Comparison of ENCODE assay signal across 11 cellular contexts in genomic region chr1:109501644-109502367, GRCh38. TPM values are rescaled to one million over a fixed set of nuclear protein-coding genes. Genes with fewer than 3 reads are reported as not detected.
DNase-seq lines count a peak whose midpoint lies in the region; ATAC-seq, FAIRE-seq and TF ChIP-seq lines count a peak whose summit lies in the region.
"Had no signal": no experiment of that assay in that cellular context is flagged by ENCODE, and none has a peak within 500 bp of the region (broad histone marks: within the 10 kb centered on the region; RNA-seq: fewer than 3 reads in every experiment).

No MANE protein-coding gene starts in this region.

- H3K27me3 Mint-ChIP-seq in activated T-cell treated with anti-CD3 and anti-CD28 coated beads, Interleukin-2, amount 50 U/mL, for 4 hours (ENCODE audit: low read depth) = no peaks in the 10 kb centered on the region
- H3K27me3 Mint-ChIP-seq in activated CD4-positive, alpha-beta memory T cell treated with anti-CD3 and anti-CD28 coated beads for 36 hours = no peaks in the 10 kb centered on the region
- no peaks in the 10 kb centered on the region for H3K27me3 Mint-ChIP-seq in osteocyte (ENCODE audit: unreplicated experiment)

- ATAC-seq in activated T-cell treated with anti-CD3 and anti-CD28 coated beads, Interleukin-2, amount 50 U/mL, for 4 hours = peak; percentile 11 to 16
- no peak for ATAC-seq in Right ventricle myocardium superior (ENCODE audit: poor library complexity)

- peaks cover 0 to 5% of the 10 kb centered on the region in 2 donors for H3K4me1 ChIP-seq in uterus
- peaks cover 4 to 14% of the 10 kb centered on the region in 2 donors for H3K4me1 ChIP-seq in kidney (ENCODE audit: control insufficient read depth in 1 of 2, insufficient read depth in 1 of 2, low read depth in 1 of 2, low read length in 2 of 2)

- intact Hi-C loops in activated CD4-positive, alpha-beta memory T cell treated with anti-CD3 and anti-CD28 coated beads for 36 hours (cut with micrococcal nuclease) = loop anchor here (5.0 kb wide), 1 partner anchor 120 kb away; no protein-coding TSS in a partner anchor
- intact Hi-C loops in uterus (cut with DNase I; ENCODE audit: low total_unique reads) = no loop called here
- intact Hi-C loops in kidney (cut with DNase I) = no loop called here
- intact Hi-C loops in Right ventricle myocardium superior (cut with DNase I) = no loop called here

- H3K9ac ChIP-seq in kidney (ENCODE audit: low read length in 2 of 2) = no peak overlapping the region

- peaks cover 92% of the 10 kb centered on the region for H3K4me1 Mint-ChIP-seq in activated T-cell treated with anti-CD3 and anti-CD28 coated beads, Interleukin-2, amount 50 U/mL, for 4 hours (ENCODE audit: low read depth)
- H3K4me1 Mint-ChIP-seq in activated CD4-positive, alpha-beta memory T cell treated with anti-CD3 and anti-CD28 coated beads for 36 hours (ENCODE audit: low read depth) = peaks cover 88% of the 10 kb centered on the region
- peaks cover 13% of the 10 kb centered on the region for H3K4me1 Mint-ChIP-seq in osteocyte (ENCODE audit: unreplicated experiment)

- CTCF ChIA-PET in activated CD4-positive, alpha-beta memory T cell treated with anti-CD3 and anti-CD28 coated beads for 36 hours (lab: Charles Lee) = interaction anchor here (1.6 to 31.5 kb wide), 6 partner anchors 0 to 138 kb away, joined by 4 to 1096 read pairs (median 223); partner anchors contain the start of genes AMIGO1, ATXN7L2, CYB561D1 and GPR61

- H3K27ac ChIP-seq in uterus (peak overlapping the region; percentile 26 to 35), kidney (ENCODE audit: low read depth in 2 of 2, low read length in 2 of 2) (no peak overlapping the region)

- H3K27me3 ChIP-seq in uterus = no peaks in the 10 kb centered on the region

- TF ChIP-seq CTCF in uterus (IDR thresholded peaks at IDR 0.05) (no peak), kidney (IDR thresholded peaks at IDR 0.05; ENCODE audit: borderline replicate concordance, extremely low read depth, insufficient read depth) (no peak), osteocyte (IDR thresholded peaks at IDR 0.05) (no peak)

- H3K27ac Mint-ChIP-seq in activated CD4-positive, alpha-beta memory T cell treated with anti-CD3 and anti-CD28 coated beads for 36 hours = peak overlapping the region; percentile 70
- H3K27ac Mint-ChIP-seq in osteocyte (ENCODE audit: unreplicated experiment) = no peak overlapping the region

- H3K4me3 ChIP-seq in uterus (no peak overlapping the region), kidney (ENCODE audit: low read length in 2 of 2) (no peak overlapping the region)

- H3K4me3 Mint-ChIP-seq in activated T-cell treated with anti-CD3 and anti-CD28 coated beads, Interleukin-2, amount 50 U/mL, for 4 hours = peak overlapping the region; percentile 64
- no peak overlapping the region for H3K4me3 Mint-ChIP-seq in activated CD4-positive, alpha-beta memory T cell treated with anti-CD3 and anti-CD28 coated beads for 36 hours
- H3K4me3 Mint-ChIP-seq in osteocyte (ENCODE audit: unreplicated experiment) = no peak overlapping the region

- no peaks in the 10 kb centered on the region for H3K36me3 Mint-ChIP-seq in activated T-cell treated with anti-CD3 and anti-CD28 coated beads, Interleukin-2, amount 50 U/mL, for 4 hours (ENCODE audit: insufficient read depth)
- peaks cover 4% of the 10 kb centered on the region for H3K36me3 Mint-ChIP-seq in activated CD4-positive, alpha-beta memory T cell treated with anti-CD3 and anti-CD28 coated beads for 36 hours
- H3K36me3 Mint-ChIP-seq in osteocyte (ENCODE audit: unreplicated experiment) = peaks cover 3% of the 10 kb centered on the region

- DNase-seq in activated T-cell treated with anti-CD3 and anti-CD28 coated beads, Interleukin-2, amount 50 U/mL, for 4 hours = no peak
- DNase-seq in activated T-cell treated with anti-CD3 and anti-CD28 coated beads for 4 hours (no peak), islet precursor cell (peak; percentile 49), uterus (no peak), kidney (no peak), osteocyte (ENCODE audit: extremely low spot score, unreplicated experiment) (no peak), Right ventricle myocardium superior (no peak)
- no peak for DNase-seq in activated CD4-positive, alpha-beta memory T cell treated with anti-CD3 and anti-CD28 coated beads for 36 hours
- DNase-seq: stimulated activated CD8-positive, alpha-beta memory T cell treated with anti-CD3 and anti-CD28 coated beads, Interleukin-4, amount 100 ng/mL, for 48 hours had no signal

- H3K36me3 ChIP-seq in uterus (no peaks in the 10 kb centered on the region), kidney (ENCODE audit: control insufficient read depth in 1 of 2, insufficient read depth in 2 of 2, low read length in 2 of 2) (peaks cover 8 to 10% of the 10 kb centered on the region in 2 donors)

- POLR2A ChIA-PET in activated CD4-positive, alpha-beta memory T cell treated with anti-CD3 and anti-CD28 coated beads for 36 hours (lab: Charles Lee) = interaction anchor here (2.8 kb wide), 1 partner anchor 17 kb away, joined by 11 read pairs; the partner anchor contains the start of gene ATXN7L2

- no peak for FAIRE-seq in kidney (lab: Jason Lieb, UNC)

- H3K9me3 Mint-ChIP-seq in activated T-cell treated with anti-CD3 and anti-CD28 coated beads, Interleukin-2, amount 50 U/mL, for 4 hours = no peaks in the 10 kb centered on the region
- H3K9me3 Mint-ChIP-seq in activated CD4-positive, alpha-beta memory T cell treated with anti-CD3 and anti-CD28 coated beads for 36 hours = no peaks in the 10 kb centered on the region
- H3K9me3 Mint-ChIP-seq in osteocyte (ENCODE audit: unreplicated experiment) = no peaks in the 10 kb centered on the region
- H3K9me3 Mint-ChIP-seq: nephron had no signal

- no peaks in the 10 kb centered on the region for H3K9me3 ChIP-seq in uterus
- H3K9me3 ChIP-seq in kidney (ENCODE audit: control insufficient read depth in 1 of 2, low read length in 2 of 2) = no peaks in the 10 kb centered on the region

- TF ChIP-seq POLR2A in uterus (IDR thresholded peaks at IDR 0.05) = no peak

RNA-seq across cellular contexts. Expression of gene AMIGO1, which starts 7.7 kb away (rescaled TPM):
- 1 to 10 TPM; 2.9 to 4.5 (median 4.0) TPM for total RNA-seq in activated T-cell treated with anti-CD3 and anti-CD28 coated beads, Interleukin-2, amount 50 U/mL, for 4 hours
- total RNA-seq in activated CD4-positive, alpha-beta memory T cell treated with anti-CD3 and anti-CD28 coated beads for 36 hours = 1 to 10 TPM; 1.8 to 2.2 TPM
- total RNA-seq in uterus = 10 to 100 TPM in 1 of 4 donors, 1 to 10 TPM in 3; 1.0 to 10.1 (median 3.8) TPM
- total RNA-seq in kidney = 8.5 TPM
- polyA plus RNA-seq in kidney (ENCODE audit: insufficient read depth, low read depth, low replicate concordance) = 5.1 TPM
- 5.2 and 5.4 TPM in 2 replicates for total RNA-seq in osteocyte
- 19.3 TPM for total RNA-seq in Right ventricle myocardium superior

RNA-seq across cellular contexts. Expression of gene CYB561D1, which starts 7.9 kb away (rescaled TPM):
- total RNA-seq in activated T-cell treated with anti-CD3 and anti-CD28 coated beads, Interleukin-2, amount 50 U/mL, for 4 hours = 10 to 100 TPM in 2 of 3 donors, 1 to 10 TPM in 1; 9.0 to 11.1 (median 10.6) TPM
- 1 to 10 TPM; 6.6 to 8.7 TPM for total RNA-seq in activated CD4-positive, alpha-beta memory T cell treated with anti-CD3 and anti-CD28 coated beads for 36 hours
- total RNA-seq in uterus = 10 to 100 TPM in 1 of 4 donors, 1 to 10 TPM in 3; 1.8 to 11.0 (median 8.4) TPM
- 18.0 TPM for total RNA-seq in kidney
- 5.2 TPM for polyA plus RNA-seq in kidney (ENCODE audit: insufficient read depth, low read depth, low replicate concordance)
- 10.2 and 10.6 TPM in 2 replicates for total RNA-seq in osteocyte
- 5.3 TPM for total RNA-seq in Right ventricle myocardium superior

RNA-seq across cellular contexts. Expression of gene ATXN7L2, which starts 18.1 kb away (rescaled TPM):
- 10 to 100 TPM; 19.5 to 23.8 (median 23.6) TPM for total RNA-seq in activated T-cell treated with anti-CD3 and anti-CD28 coated beads, Interleukin-2, amount 50 U/mL, for 4 hours
- 10 to 100 TPM; 10.7 to 11.1 TPM for total RNA-seq in activated CD4-positive, alpha-beta memory T cell treated with anti-CD3 and anti-CD28 coated beads for 36 hours
- 1 to 10 TPM; 4.1 to 6.7 (median 4.7) TPM for total RNA-seq in uterus
- total RNA-seq in kidney = 7.3 TPM
- polyA plus RNA-seq in kidney (ENCODE audit: insufficient read depth, low read depth, low replicate concordance) = 5.7 TPM
- total RNA-seq in osteocyte = 6.4 and 6.8 TPM in 2 replicates
- 2.4 TPM for total RNA-seq in Right ventricle myocardium superior

RNA-seq across cellular contexts. Expression of gene SYPL2, which starts 35.5 kb away (rescaled TPM):
- under 1 TPM in 2 of 3 donors, not detected in 1; 0.13 to 0.37 TPM for total RNA-seq in activated T-cell treated with anti-CD3 and anti-CD28 coated beads, Interleukin-2, amount 50 U/mL, for 4 hours
- total RNA-seq in activated CD4-positive, alpha-beta memory T cell treated with anti-CD3 and anti-CD28 coated beads for 36 hours = not detected
- 1 to 10 TPM in 3 of 4 donors, under 1 TPM in 1; 0.48 to 5.9 (median 2.3) TPM for total RNA-seq in uterus
- 6.7 TPM for total RNA-seq in kidney
- 9.8 TPM for polyA plus RNA-seq in kidney (ENCODE audit: insufficient read depth, low read depth, low replicate concordance)
- total RNA-seq in osteocyte = 0.59 and 1.1 TPM in 2 replicates
- 28.9 TPM for total RNA-seq in Right ventricle myocardium superior

RNA-seq across cellular contexts. Expression of gene GPR61, which starts 37.9 kb away (rescaled TPM):
- total RNA-seq in activated T-cell treated with anti-CD3 and anti-CD28 coated beads, Interleukin-2, amount 50 U/mL, for 4 hours = not detected
- total RNA-seq in activated CD4-positive, alpha-beta memory T cell treated with anti-CD3 and anti-CD28 coated beads for 36 hours = under 1 TPM in 1 of 2 experiments, not detected in 1; 0.15 TPM
- total RNA-seq in uterus (under 1 TPM in 1 of 4 donors, not detected in 3; 0.41 TPM), kidney (not detected), osteocyte (not detected in 2 replicates), Right ventricle myocardium superior (0.32 TPM)
- not detected for polyA plus RNA-seq in kidney (ENCODE audit: insufficient read depth, low read depth, low replicate concordance)
- total RNA-seq: epithelial cell of proximal tubule had no signal

Comparison
In these comparisons a context has a peak if more than half of its experiments do, and no peak if none do; other contexts are left out.
1. H3K27ac ChIP-seq: peak in uterus (2 of 2); none in kidney (0 of 2).